1 cellular context compared by ENCODE assay signal in the genomic region with DNA sequence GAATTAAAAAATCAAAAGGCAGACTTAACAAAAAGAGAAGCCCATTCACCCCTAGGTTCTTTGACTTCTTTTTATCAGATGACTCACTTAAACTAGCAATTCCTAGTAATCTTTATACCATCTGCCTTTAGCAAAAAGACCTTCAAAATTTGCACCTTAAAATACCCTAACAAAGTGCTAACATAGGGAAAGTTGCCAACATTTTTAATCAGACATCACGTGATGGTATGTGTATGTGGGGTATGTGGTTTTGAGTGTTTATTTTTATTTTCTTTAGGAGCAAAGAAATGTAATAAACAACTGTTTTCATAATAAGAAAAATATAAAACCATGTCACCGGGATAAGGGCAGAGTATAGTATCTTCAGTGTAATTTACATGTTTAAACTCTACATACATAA.
TF ChIP-seq lines count a peak whose summit lies in the region.

No MANE protein-coding gene starts in this region.

TF ChIP-seq in IMR-90, 13 proteins besides CTCF, POLR2A, EP300 and RAD21:
- peak; percentile 26; the same call in 1 of the 2 replicates for TF ChIP-seq BHLHE40 (IDR thresholded peaks at IDR 0.05; ENCODE audit: low read depth, low read length)
- peak; percentile 56 for TF ChIP-seq USF2 (IDR thresholded peaks at IDR 0.05; ENCODE audit: low read depth, low read length)
